ENCODE assay signal across 12 cellular contexts in the genomic region with DNA sequence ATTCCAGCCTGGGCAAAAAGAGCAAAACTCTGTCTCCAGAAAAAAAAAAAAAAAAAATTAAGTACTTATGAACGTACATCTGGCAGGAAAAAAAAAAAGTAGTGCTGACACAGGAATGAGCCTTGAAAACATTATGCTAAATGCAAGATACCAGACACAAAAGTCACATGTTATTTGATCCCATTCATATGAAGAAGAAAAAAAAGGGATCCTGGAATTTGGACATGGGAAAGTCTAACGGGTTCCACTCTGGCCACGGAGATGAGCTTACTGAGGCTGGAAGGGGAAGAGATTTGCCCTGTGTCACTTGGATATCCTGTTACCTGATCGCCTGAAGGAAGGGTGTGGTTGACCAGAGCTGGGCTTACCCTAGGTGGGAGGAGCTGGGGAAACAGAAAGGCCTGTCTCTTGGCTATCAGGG.
DNase-seq lines count a peak whose midpoint lies in the region; ATAC-seq, FAIRE-seq and TF ChIP-seq lines count a peak whose summit lies in the region.
"Had no signal": no experiment of that assay in that cellular context is flagged by ENCODE, and none has a peak within 500 bp of the region (broad histone marks: within the 10 kb centered on the region; RNA-seq: fewer than 3 reads in every experiment).

No MANE protein-coding gene starts in this region.

- H3K9ac ChIP-seq in K562 (ENCODE audit: insufficient read depth in 1 of 2, low read depth in 2 of 2, low read length in 2 of 2) = no peak overlapping the region

- no peak for TF ChIP-seq EP300 in K562 (IDR thresholded peaks at IDR 0.05; ENCODE audit: low read length)

- H2AFZ ChIP-seq in K562 (ENCODE audit: low read depth, low read length) = no peak overlapping the region
- no peak overlapping the region for H2AFZ ChIP-seq in osteoblast (ENCODE audit: low read length)

- H3K27ac ChIP-seq in K562 (ENCODE audit: extremely low read depth, low read depth, low read length) = no peak overlapping the region
- H3K27ac ChIP-seq in osteoblast (ENCODE audit: low read depth, low read length) = no peak overlapping the region

- peak; percentile 90 for FAIRE-seq in K562 (lab: Jason Lieb, UNC)
- FAIRE-seq: frontal cortex had no signal

- H3K4me1 ChIP-seq in K562 (replicated peaks in 1 of 2; ENCODE audit: control insufficient read depth in 2 of 2, insufficient read depth in 2 of 2, low read length in 2 of 2) (peaks cover 5 to 13% of the 10 kb centered on the region in 2 experiments), osteoblast (ENCODE audit: insufficient read depth, low read length) (peaks cover 15% of the 10 kb centered on the region)

- peak; percentile 95 for ATAC-seq in K562

- TF ChIP-seq RAD21 in K562 (CRISPR knock-in tag; conservative IDR thresholded peaks at IDR 0.05 in 1 of 2, IDR thresholded peaks at IDR 0.05 in 1 of 2) = no peak

- H4K20me1 ChIP-seq in K562 (replicated peaks; ENCODE audit: control insufficient read depth, insufficient read depth, low read length) (0 out of 2 replicates have a peak, but pooled peaks cover 4% of the 10 kb centered on the region), osteoblast (ENCODE audit: insufficient read depth, low read length) (no peaks in the 10 kb centered on the region)

- in situ Hi-C loops in K562 (cut with MboI) = no loop called here

- WGBS in K562 (ENCODE audit: insufficient coverage, low coverage, missing lambda C conversion rate) = 0% methylated on average over 4 of the region's 4 CpGs

- no peak for TF ChIP-seq CTCF in K562 (IDR thresholded peaks at IDR 0.05 in 2 of 3, conservative IDR thresholded peaks at IDR 0.05 in 1 of 3; ENCODE audit: insufficient read depth in 2 of 3, low read depth in 1 of 3, low read length in 3 of 3)
- TF ChIP-seq CTCF in osteoblast (IDR thresholded peaks at IDR 0.05; ENCODE audit: extremely low read depth, low read depth, low read length) = no peak

- BruUV-seq in K562 (replicated peaks; lab: Mats Ljungman, UMichigan) = no TSS peak

- H3K27me3 ChIP-seq in K562 (ENCODE audit: control insufficient read depth in 2 of 2, insufficient read depth in 2 of 2, low read length in 2 of 2) (peaks cover 0 to 21% of the 10 kb centered on the region in 2 experiments; a peak in 1 of 5 replicates), osteoblast (ENCODE audit: insufficient read depth, low read length) (no peaks in the 10 kb centered on the region), MG63 (no peaks in the 10 kb centered on the region)

- H3K4me2 ChIP-seq in K562 (ENCODE audit: insufficient read depth, low read length) = no peak overlapping the region; the same call in 1 of the 2 replicates
- peak overlapping the region; percentile 52 for H3K4me2 ChIP-seq in osteoblast (ENCODE audit: insufficient read depth, low read length)

- POLR2A ChIA-PET in K562 (lab: Yijun Ruan, JAX) = no interaction called here

- DNase-seq in Daoy (ENCODE audit: low read depth) = peak; percentile 68
- peak; percentile 76 for DNase-seq in NCI-H146 treated with DMSO at 0.1 percent for 48 hours (lab: John Stamatoyannopoulos, UW; ENCODE audit: unreplicated experiment)
- DNase-seq in K562 (ENCODE audit: extremely low read depth in 1 of 4, low spot score in 3 of 4) = peak; percentile 58 to 72 (median 70)
- DNase-seq in osteoblast (ENCODE audit: insufficient read length, low spot score, missing footprints) = no peak
- DNase-seq in NCI-H2196 treated with DMSO at 0.1 percent for 48 hours (lab: John Stamatoyannopoulos, UW; ENCODE audit: unreplicated experiment) = no peak
- DNase-seq in activated naive CD4-positive, alpha-beta T cell treated with Interleukin-2 at 50 U/mL for 16 hours = no peak
- no peak for DNase-seq in MG63
- DNase-seq in germinal center (ENCODE audit: low spot score) = no peak
- DNase-seq: anterior cingulate cortex, NCI-H1694 had no signal

- no peak for TF ChIP-seq POLR2A in K562 (conservative IDR thresholded peaks at IDR 0.05)

- CTCF ChIA-PET in K562 (lab: Yijun Ruan, JAX; ENCODE audit: low intra/inter-chr PET ratio) = no interaction called here

- no peaks in the 10 kb centered on the region for H3K9me3 ChIP-seq in K562 (replicated peaks; ENCODE audit: control insufficient read depth, insufficient read depth, low read depth, low read length)
- H3K9me3 ChIP-seq in osteoblast (ENCODE audit: low read depth, low read length) = no peaks in the 10 kb centered on the region
- H3K9me3 ChIP-seq in MG63 = no peaks in the 10 kb centered on the region

- H3K79me2 ChIP-seq in K562 (ENCODE audit: control insufficient read depth, insufficient read depth, low read length) = no peaks in the 10 kb centered on the region
- H3K79me2 ChIP-seq in osteoblast (ENCODE audit: insufficient read depth, low read length) = no peaks in the 10 kb centered on the region

- intact Hi-C loops in K562 (cut with micrococcal nuclease) = loop anchor here (10.0 kb wide), 1 partner anchor 147 kb away; no protein-coding TSS in a partner anchor

- no peaks in the 10 kb centered on the region for H3K9me1 ChIP-seq in K562 (ENCODE audit: control insufficient read depth, insufficient read depth, low read length)

- H3K4me3 ChIP-seq in K562 (no peak overlapping the region), osteoblast (ENCODE audit: insufficient read depth, low read length) (no peak overlapping the region), MG63 (no peak overlapping the region)
- H3K4me3 ChIP-seq: skin epidermis had no signal

- no peaks in the 10 kb centered on the region for H3K36me3 ChIP-seq in K562 (ENCODE audit: control insufficient read depth, insufficient read depth, low read length)
- H3K36me3 ChIP-seq in osteoblast (ENCODE audit: insufficient read depth, low read length) = no peaks in the 10 kb centered on the region
- H3K36me3 ChIP-seq in MG63 = no peaks in the 10 kb centered on the region

TF ChIP-seq in K562, 482 proteins besides CTCF, POLR2A, EP300 and RAD21:
- TF ChIP-seq SMC3 (conservative IDR thresholded peaks at IDR 0.05; ENCODE audit: insufficient read depth, low read depth, low read length) (no peak), HNRNPLL (IDR thresholded peaks at IDR 0.05; ENCODE audit: low read depth, low read length, poor library complexity, severe bottlenecking) (peak; percentile 28), RCOR1 (IDR thresholded peaks at IDR 0.05; ENCODE audit: borderline replicate concordance in 1 of 2, low read depth in 2 of 2, low read length in 2 of 2) (peak in 1 of 2 experiments; percentile 3; a peak in 1 of 4 replicates), KDM5B (IDR thresholded peaks at IDR 0.05; ENCODE audit: insufficient replicate concordance, low read depth, low read length) (no peak)

Comparison
In these comparisons a context has a peak if more than half of its experiments do, and no peak if none do; other contexts are left out.
1. DNase-seq: peak in Daoy (single experiment), NCI-H146 treated with DMSO at 0.1 percent for 48 hours (single experiment) and K562 (4 of 4); none in osteoblast (single experiment), NCI-H2196 treated with DMSO at 0.1 percent for 48 hours (single experiment), activated naive CD4-positive, alpha-beta T cell treated with Interleukin-2 at 50 U/mL for 16 hours (single experiment), MG63 (single experiment) and germinal center (single experiment).